7 cellular contexts compared by ENCODE assay signal in genomic region chr2:67650292-67651133, GRCh38.
DNase-seq lines count a peak whose midpoint lies in the region; ATAC-seq and TF ChIP-seq lines count a peak whose summit lies in the region.

No MANE protein-coding gene starts in this region.

- H4K8ac ChIP-seq in trophoblast cell (ENCODE audit: low read depth, low read length), result no peak overlapping the region

- H4K12ac ChIP-seq in trophoblast cell (ENCODE audit: low read depth, low read length), result no peak overlapping the region

- H3K27ac ChIP-seq in cardiac muscle cell, result no peak overlapping the region
- no peak overlapping the region for H3K27ac ChIP-seq in trophoblast cell (ENCODE audit: low read depth, low read length)

- WGBS in trophoblast cell (ENCODE audit: extremely low coverage, insufficient coverage, insufficient read length), result no CpG with 5 or more reads among the region's 8 CpGs

- no peaks in the 10 kb centered on the region for H3K4me1 Mint-ChIP-seq in activated CD8-positive, alpha-beta T cell treated with anti-CD3 and anti-CD28 coated beads for 36 hours (ENCODE audit: low read depth)
- H3K4me1 Mint-ChIP-seq in activated T-helper 2 cell treated with anti-CD3 and anti-CD28 coated beads, Interferon-gamma antibody, Interleukin-2, Interleukin-4, amounts not matched to agents 10 μg/mL and 5 μg/mL and 100 μg/mL, durations not matched to agents 14 hours and 24 hours and 36 hours (ENCODE audit: low read depth), result no peaks in the 10 kb centered on the region

- no peak overlapping the region for H2BK5ac ChIP-seq in trophoblast cell (ENCODE audit: low read depth, low read length, poor library complexity)

- DNase-seq in LoVo (ENCODE audit: low spot score) (peak; percentile 9), cardiac muscle cell (ENCODE audit: low read depth in 1 of 2, low spot score in 1 of 2) (peak; percentile 93 to 98), trophoblast cell (peak; percentile 13 to 31), cortex of kidney (lab: John Stamatoyannopoulos, UW) (no peak)
- DNase-seq in activated CD8-positive, alpha-beta T cell treated with anti-CD3 and anti-CD28 coated beads for 36 hours, result peak; percentile 18
- no peak for DNase-seq in activated T-helper 2 cell treated with anti-CD3 and anti-CD28 coated beads, Interferon-gamma antibody, Interleukin-2, Interleukin-4, amounts not matched to agents 10 μg/mL and 5 μg/mL and 100 μg/mL, durations not matched to agents 14 hours and 24 hours and 36 hours (ENCODE audit: low spot score)

- H3K27ac Mint-ChIP-seq in activated CD8-positive, alpha-beta T cell treated with anti-CD3 and anti-CD28 coated beads for 36 hours, result no peak overlapping the region
- no peak overlapping the region for H3K27ac Mint-ChIP-seq in activated T-helper 2 cell treated with anti-CD3 and anti-CD28 coated beads, Interferon-gamma antibody, Interleukin-2, Interleukin-4, amounts not matched to agents 10 μg/mL and 5 μg/mL and 100 μg/mL, durations not matched to agents 14 hours and 24 hours and 36 hours

- no peak overlapping the region for H3K14ac ChIP-seq in trophoblast cell (ENCODE audit: low read length)

- peak; percentile 54 for TF ChIP-seq CTCF in GM12873 (IDR thresholded peaks at IDR 0.05; ENCODE audit: insufficient read depth, low read depth, low read length, missing control alignments)
- TF ChIP-seq CTCF in activated CD8-positive, alpha-beta T cell treated with anti-CD3 and anti-CD28 coated beads for 36 hours (IDR thresholded peaks at IDR 0.05), result no peak
- TF ChIP-seq CTCF in cardiac muscle cell (IDR thresholded peaks at IDR 0.05; ENCODE audit: low read depth, low read length), result peak; percentile 95

- H3K4me3 ChIP-seq in cardiac muscle cell, result no peak overlapping the region
- no peak overlapping the region for H3K4me3 ChIP-seq in trophoblast cell (ENCODE audit: low read depth, low read length)

- H2BK120ac ChIP-seq in trophoblast cell (ENCODE audit: insufficient read depth, low read length, poor library complexity), result no peak overlapping the region

- H3K79me2 ChIP-seq in trophoblast cell (ENCODE audit: control insufficient read depth, insufficient read depth, low read length, poor library complexity), result no peaks in the 10 kb centered on the region

- no peaks in the 10 kb centered on the region for H3K9me3 ChIP-seq in cardiac muscle cell (ENCODE audit: low read depth)
- peaks cover 6% of the 10 kb centered on the region for H3K9me3 ChIP-seq in trophoblast cell (ENCODE audit: insufficient read depth, low read depth, low read length)

- no peak overlapping the region for H3K18ac ChIP-seq in trophoblast cell (ENCODE audit: low read length)

- H3K9me3 Mint-ChIP-seq in activated CD8-positive, alpha-beta T cell treated with anti-CD3 and anti-CD28 coated beads for 36 hours, result peaks cover 15% of the 10 kb centered on the region
- peaks cover 14% of the 10 kb centered on the region for H3K9me3 Mint-ChIP-seq in activated T-helper 2 cell treated with anti-CD3 and anti-CD28 coated beads, Interferon-gamma antibody, Interleukin-2, Interleukin-4, amounts not matched to agents 10 μg/mL and 5 μg/mL and 100 μg/mL, durations not matched to agents 14 hours and 24 hours and 36 hours

- H3K4me2 ChIP-seq in trophoblast cell (ENCODE audit: low read length), result peak overlapping the region; percentile 39

- peaks cover 3% of the 10 kb centered on the region for H3K79me1 ChIP-seq in trophoblast cell (ENCODE audit: low read length)

- H3K36me3 Mint-ChIP-seq in activated CD8-positive, alpha-beta T cell treated with anti-CD3 and anti-CD28 coated beads for 36 hours (ENCODE audit: low read depth), result no peaks in the 10 kb centered on the region
- H3K36me3 Mint-ChIP-seq in activated T-helper 2 cell treated with anti-CD3 and anti-CD28 coated beads, Interferon-gamma antibody, Interleukin-2, Interleukin-4, amounts not matched to agents 10 μg/mL and 5 μg/mL and 100 μg/mL, durations not matched to agents 14 hours and 24 hours and 36 hours (ENCODE audit: low read depth), result no peaks in the 10 kb centered on the region

- no peaks in the 10 kb centered on the region for H3K36me3 ChIP-seq in cardiac muscle cell
- no peaks in the 10 kb centered on the region for H3K36me3 ChIP-seq in trophoblast cell (ENCODE audit: control insufficient read depth in 1 of 2, insufficient read depth in 2 of 2, low read length in 2 of 2)

- H3K4me1 ChIP-seq in cardiac muscle cell (ENCODE audit: low read depth) (peaks cover 35% of the 10 kb centered on the region), trophoblast cell (ENCODE audit: control insufficient read depth in 1 of 2, insufficient read depth in 2 of 2, low read length in 2 of 2) (peaks cover 6 to 8% of the 10 kb centered on the region in 2 experiments)

- H2AFZ ChIP-seq in trophoblast cell (ENCODE audit: insufficient read depth, low read length, poor library complexity), result no peak overlapping the region

- H3K23ac ChIP-seq in trophoblast cell (ENCODE audit: low read length), result no peak overlapping the region

- H3K27me3 ChIP-seq in cardiac muscle cell, result no peaks in the 10 kb centered on the region
- no peaks in the 10 kb centered on the region for H3K27me3 ChIP-seq in trophoblast cell (ENCODE audit: insufficient read depth, low read length)

- intact Hi-C loops in activated CD8-positive, alpha-beta T cell treated with anti-CD3 and anti-CD28 coated beads for 36 hours (cut with micrococcal nuclease), result no loop called here
- intact Hi-C loops in activated T-helper 2 cell treated with anti-CD3 and anti-CD28 coated beads, Interferon-gamma antibody, Interleukin-2, Interleukin-4, amounts not matched to agents 10 μg/mL and 5 μg/mL and 100 μg/mL, durations not matched to agents 14 hours and 24 hours and 36 hours (cut with micrococcal nuclease), result no loop called here

- CTCF ChIA-PET in activated CD8-positive, alpha-beta T cell treated with anti-CD3 and anti-CD28 coated beads for 36 hours (lab: Charles Lee), result interaction anchor here (0.7 to 1.8 kb wide), 2 partner anchors 11 to 16 kb away, joined by 3 to 5 read pairs; no protein-coding TSS in a partner anchor

- peaks cover 4% of the 10 kb centered on the region for H3K27me3 Mint-ChIP-seq in activated CD8-positive, alpha-beta T cell treated with anti-CD3 and anti-CD28 coated beads for 36 hours
- no peaks in the 10 kb centered on the region for H3K27me3 Mint-ChIP-seq in activated T-helper 2 cell treated with anti-CD3 and anti-CD28 coated beads, Interferon-gamma antibody, Interleukin-2, Interleukin-4, amounts not matched to agents 10 μg/mL and 5 μg/mL and 100 μg/mL, durations not matched to agents 14 hours and 24 hours and 36 hours (ENCODE audit: low read depth)

- H4K91ac ChIP-seq in trophoblast cell (ENCODE audit: low read depth, low read length), result no peak overlapping the region

- no peak for ATAC-seq in activated CD8-positive, alpha-beta T cell treated with anti-CD3 and anti-CD28 coated beads for 36 hours

- no peak overlapping the region for H3K4ac ChIP-seq in trophoblast cell (ENCODE audit: low read depth, low read length)

- H2BK12ac ChIP-seq in trophoblast cell (ENCODE audit: low read length), result no peak overlapping the region

- no peak overlapping the region for H3K9ac ChIP-seq in trophoblast cell (ENCODE audit: low read length)

- H2AK5ac ChIP-seq in trophoblast cell (ENCODE audit: low read length), result no peak overlapping the region

- no peak overlapping the region for H3K4me3 Mint-ChIP-seq in activated CD8-positive, alpha-beta T cell treated with anti-CD3 and anti-CD28 coated beads for 36 hours
- H3K4me3 Mint-ChIP-seq in activated T-helper 2 cell treated with anti-CD3 and anti-CD28 coated beads, Interferon-gamma antibody, Interleukin-2, Interleukin-4, amounts not matched to agents 10 μg/mL and 5 μg/mL and 100 μg/mL, durations not matched to agents 14 hours and 24 hours and 36 hours (ENCODE audit: low read depth), result no peak overlapping the region

- POLR2A ChIA-PET in activated CD8-positive, alpha-beta T cell treated with anti-CD3 and anti-CD28 coated beads for 36 hours (lab: Charles Lee), result no interaction called here

Comparison
In these comparisons a context has a peak if more than half of its experiments do, and no peak if none do; other contexts are left out.
1. DNase-seq: peak in LoVo (single experiment), activated CD8-positive, alpha-beta T cell treated with anti-CD3 and anti-CD28 coated beads for 36 hours (single experiment), cardiac muscle cell (2 of 2) and trophoblast cell (2 of 2); none in cortex of kidney (single experiment) and activated T-helper 2 cell treated with anti-CD3 and anti-CD28 coated beads, Interferon-gamma antibody, Interleukin-2, Interleukin-4, amounts not matched to agents 10 μg/mL and 5 μg/mL and 100 μg/mL, durations not matched to agents 14 hours and 24 hours and 36 hours (single experiment).